Comparison of ENCODE assay signal across 11 cellular contexts in genomic region chr7:148712610-148713330, GRCh38. TPM values are rescaled to one million over a fixed set of nuclear protein-coding genes. Genes with fewer than 3 reads are reported as not detected.
DNase-seq lines count a peak whose midpoint lies in the region; ATAC-seq, FAIRE-seq and TF ChIP-seq lines count a peak whose summit lies in the region.
"Had no signal": no experiment of that assay in that cellular context is flagged by ENCODE, and none has a peak within 500 bp of the region (broad histone marks: within the 10 kb centered on the region; RNA-seq: fewer than 3 reads in every experiment).

No MANE protein-coding gene starts in this region.

- H3K36me3 ChIP-seq in right lobe of liver (no peaks in the 10 kb centered on the region), HepG2 (replicated peaks in 1 of 2; ENCODE audit: control insufficient read depth in 1 of 2, insufficient read depth in 2 of 2, low read length in 2 of 2) (no peaks in the 10 kb centered on the region; a peak in 1 of 5 replicates)
- no peaks in the 10 kb centered on the region for H3K36me3 ChIP-seq in effector memory CD4-positive, alpha-beta T cell (ENCODE audit: control insufficient read depth, insufficient read depth, low read length)
- H3K36me3 ChIP-seq: Peyer's patch had no signal

- H4K20me1 ChIP-seq in HepG2 (ENCODE audit: insufficient read depth, low read length), result peaks cover 19% of the 10 kb centered on the region

- TF ChIP-seq POLR2A in right lobe of liver (IDR thresholded peaks at IDR 0.05) (no peak), HepG2 (IDR thresholded peaks at IDR 0.05; ENCODE audit: insufficient read depth in 1 of 2, low read depth in 2 of 2, low read length in 2 of 2) (no peak)

- peaks cover 96% of the 10 kb centered on the region for H3K79me2 ChIP-seq in HepG2 (ENCODE audit: insufficient read depth, low read length)

- H3K27me3 ChIP-seq in right lobe of liver (no peaks in the 10 kb centered on the region), HepG2 (ENCODE audit: control insufficient read depth in 1 of 2, insufficient read depth in 2 of 2, low read length in 2 of 2) (no peaks in the 10 kb centered on the region; a peak in 1 of 5 replicates)
- no peaks in the 10 kb centered on the region for H3K27me3 ChIP-seq in effector memory CD4-positive, alpha-beta T cell (replicated peaks; ENCODE audit: control insufficient read depth, insufficient read depth, low read length, poor library complexity, severe bottlenecking)
- H3K27me3 ChIP-seq: BLaER1 treated with 17β-estradiol and CSF1 and Interleukin-3, amounts not matched to agents 10 nM and 100 nM; Peyer's patch had no signal

- TF ChIP-seq EP300 in HepG2 (IDR thresholded peaks at IDR 0.05; ENCODE audit: low read depth in 2 of 2, low read length in 2 of 2), result no peak
- no peak for TF ChIP-seq EP300 in HepG2 (CRISPR knock-in tag; IDR thresholded peaks at IDR 0.05; ENCODE audit: borderline replicate concordance)

- POLR2A ChIA-PET in HepG2 (lab: Yijun Ruan, JAX), result interaction anchor here (0.7 kb wide), 1 partner anchor 8 kb away, joined by 3 read pairs; no protein-coding TSS in a partner anchor
- POLR2A ChIA-PET in activated B cell treated with CpG ODN at 0.5 μM for 24 hours (lab: Charles Lee), result interaction anchor here (2.9 kb wide), 1 partner anchor 14 kb away, joined by 22 read pairs; the partner anchor contains the start of gene CUL1
- POLR2A ChIA-PET in activated CD8-positive, alpha-beta T cell treated with anti-CD3 and anti-CD28 coated beads for 36 hours (lab: Charles Lee), result no interaction called here

- H3K9me3 ChIP-seq in right lobe of liver (no peaks in the 10 kb centered on the region), HepG2 (ENCODE audit: low read length) (no peaks in the 10 kb centered on the region)
- H3K9me3 ChIP-seq in effector memory CD4-positive, alpha-beta T cell (ENCODE audit: control insufficient read depth, low read length), result no peaks in the 10 kb centered on the region
- H3K9me3 ChIP-seq: Peyer's patch had no signal

- no TSS peak for BruUV-seq in HepG2 (replicated peaks; lab: Mats Ljungman, UMichigan)

- H3K27ac ChIP-seq in right lobe of liver (no peak overlapping the region), HepG2 (ENCODE audit: extremely low read length, insufficient read depth, low read length) (no peak overlapping the region)
- no peak overlapping the region for H3K27ac ChIP-seq in effector memory CD4-positive, alpha-beta T cell (ENCODE audit: insufficient read depth, low read length, poor library complexity, severe bottlenecking)
- H3K27ac ChIP-seq: BLaER1 treated with 17β-estradiol and CSF1 and Interleukin-3, amounts not matched to agents 10 nM and 100 nM; Peyer's patch had no signal

- H3K9ac ChIP-seq in HepG2 (ENCODE audit: insufficient read depth, low read depth, low read length), result no peak overlapping the region
- H3K9ac ChIP-seq: BLaER1 treated with 17β-estradiol and CSF1 and Interleukin-3, amounts not matched to agents 10 nM and 100 nM had no signal

- TF ChIP-seq CTCF in right lobe of liver (IDR thresholded peaks at IDR 0.05), result no peak
- no peak for TF ChIP-seq CTCF in HepG2 (CRISPR knock-in tag; IDR thresholded peaks at IDR 0.05)
- TF ChIP-seq CTCF in activated B cell treated with CpG ODN at 0.5 μM for 24 hours (IDR thresholded peaks at IDR 0.05), result no peak
- TF ChIP-seq CTCF in activated CD8-positive, alpha-beta T cell treated with anti-CD3 and anti-CD28 coated beads for 36 hours (IDR thresholded peaks at IDR 0.05), result no peak

- 33% methylated on average over 6 of the region's 6 CpGs for WGBS in right lobe of liver (ENCODE audit: insufficient coverage, low coverage, low lambda C conversion rate, missing lambda C conversion rate)
- 93% methylated on average over 6 of the region's 6 CpGs for WGBS in HepG2 (ENCODE audit: low lambda C conversion rate)

- TF ChIP-seq RAD21 in HepG2 (CRISPR knock-in tag; IDR thresholded peaks at IDR 0.05), result no peak

- CTCF ChIA-PET in HepG2 (lab: Yijun Ruan, JAX; ENCODE audit: low intra/inter-chr PET ratio, low total read pairs), result no interaction called here
- CTCF ChIA-PET in activated B cell treated with CpG ODN at 0.5 μM for 24 hours (lab: Charles Lee), result interaction anchor here (1.6 kb wide), 1 partner anchor 8 kb away, joined by 4 read pairs; no protein-coding TSS in a partner anchor
- CTCF ChIA-PET in activated CD8-positive, alpha-beta T cell treated with anti-CD3 and anti-CD28 coated beads for 36 hours (lab: Charles Lee), result interaction anchor here (1.4 kb wide), 1 partner anchor 8 kb away, joined by 3 read pairs; no protein-coding TSS in a partner anchor

- H3K4me1 Mint-ChIP-seq in activated B cell treated with CpG ODN at 0.5 μM for 24 hours, result peaks cover 89% of the 10 kb centered on the region
- peaks cover 75% of the 10 kb centered on the region for H3K4me1 Mint-ChIP-seq in activated CD8-positive, alpha-beta T cell treated with anti-CD3 and anti-CD28 coated beads for 36 hours (ENCODE audit: low read depth)

- in situ Hi-C loops in HepG2 (cut with HindIII; ENCODE audit: extremely low pct_ligation_motif_present, low pct_unique_long_range_greater_than_20kb) (no loop called here), KBM-7 (cut with MboI; ENCODE audit: low pct_unique_long_range_greater_than_20kb, low sequenced_read_pairs) (no loop called here)

- H3K4me3 ChIP-seq in right lobe of liver (no peak overlapping the region), HepG2 (replicated peaks in 1 of 3; ENCODE audit: insufficient read depth in 1 of 3, low read depth in 2 of 3, low read length in 3 of 3) (no peak overlapping the region)
- H3K4me3 ChIP-seq in effector memory CD4-positive, alpha-beta T cell (ENCODE audit: insufficient read depth, low read depth, low read length, poor library complexity, severe bottlenecking), result no peak overlapping the region
- H3K4me3 ChIP-seq: BLaER1 treated with 17β-estradiol and CSF1 and Interleukin-3, amounts not matched to agents 10 nM and 100 nM; Peyer's patch had no signal

- H3K27me3 Mint-ChIP-seq in activated B cell treated with CpG ODN at 0.5 μM for 24 hours, result no peaks in the 10 kb centered on the region
- H3K27me3 Mint-ChIP-seq in activated CD8-positive, alpha-beta T cell treated with anti-CD3 and anti-CD28 coated beads for 36 hours, result no peaks in the 10 kb centered on the region

- H3K4me1 ChIP-seq in right lobe of liver, result peaks cover 0 to 19% (median 11%) of the 10 kb centered on the region in 4 donors
- H3K4me1 ChIP-seq in HepG2 (ENCODE audit: insufficient read depth, low read length), result peaks cover 19% of the 10 kb centered on the region
- peaks cover 6% of the 10 kb centered on the region for H3K4me1 ChIP-seq in effector memory CD4-positive, alpha-beta T cell (ENCODE audit: control insufficient read depth, insufficient read depth, low read length, poor library complexity, severe bottlenecking)

- peak overlapping the region; percentile 31 for H3K27ac Mint-ChIP-seq in activated B cell treated with CpG ODN at 0.5 μM for 24 hours
- no peak overlapping the region for H3K27ac Mint-ChIP-seq in activated CD8-positive, alpha-beta T cell treated with anti-CD3 and anti-CD28 coated beads for 36 hours

- no peak overlapping the region for H3K4me2 ChIP-seq in HepG2 (ENCODE audit: low read depth, low read length)

- H3K36me3 Mint-ChIP-seq in activated B cell treated with CpG ODN at 0.5 μM for 24 hours (ENCODE audit: low read depth), result peaks cover 12% of the 10 kb centered on the region
- H3K36me3 Mint-ChIP-seq in activated CD8-positive, alpha-beta T cell treated with anti-CD3 and anti-CD28 coated beads for 36 hours (ENCODE audit: low read depth), result peaks cover 24% of the 10 kb centered on the region

- ATAC-seq in right lobe of liver (peak; percentile 67 to 90 (median 74)), HepG2 (no peak), HG02885 (IDR thresholded peaks at IDR 0.05; ENCODE audit: poor library complexity, unreplicated experiment) (peak; percentile 53), activated B cell treated with CpG ODN at 0.5 μM for 24 hours (ENCODE audit: low read depth) (no peak)
- ATAC-seq in activated CD8-positive, alpha-beta T cell treated with anti-CD3 and anti-CD28 coated beads for 36 hours, result no peak

- H3K4me3 Mint-ChIP-seq in activated B cell treated with CpG ODN at 0.5 μM for 24 hours, result peak overlapping the region; percentile 15
- H3K4me3 Mint-ChIP-seq in activated CD8-positive, alpha-beta T cell treated with anti-CD3 and anti-CD28 coated beads for 36 hours, result no peak overlapping the region

- no peaks in the 10 kb centered on the region for H3K9me3 Mint-ChIP-seq in activated B cell treated with CpG ODN at 0.5 μM for 24 hours
- H3K9me3 Mint-ChIP-seq in activated CD8-positive, alpha-beta T cell treated with anti-CD3 and anti-CD28 coated beads for 36 hours, result no peaks in the 10 kb centered on the region

- no peak overlapping the region for H2AFZ ChIP-seq in HepG2 (ENCODE audit: low read length)

- DNase-seq in right lobe of liver (no peak), HepG2 (ENCODE audit: low spot score) (no peak), activated B cell treated with CpG ODN at 0.5 μM for 24 hours (no peak), KBM-7 (no peak), putamen (ENCODE audit: low spot score) (no peak)
- no peak for DNase-seq in activated CD8-positive, alpha-beta T cell treated with anti-CD3 and anti-CD28 coated beads for 36 hours
- no peak for DNase-seq in effector memory CD4-positive, alpha-beta T cell
- DNase-seq: activated CD4-positive, CD25-positive, alpha-beta regulatory T cell treated with anti-CD3 and anti-CD28 coated beads, Interleukin-2, amount 50 U/mL, for 72 hours; Peyer's patch had no signal

- intact Hi-C loops in right lobe of liver (cut with DNase I), result no loop called here
- intact Hi-C loops in HepG2 (cut with micrococcal nuclease; ENCODE audit: unreplicated experiment), result no loop called here
- intact Hi-C loops in activated B cell treated with CpG ODN at 0.5 μM for 24 hours (cut with micrococcal nuclease), result no loop called here
- intact Hi-C loops in activated CD8-positive, alpha-beta T cell treated with anti-CD3 and anti-CD28 coated beads for 36 hours (cut with micrococcal nuclease), result no loop called here

- FAIRE-seq in HepG2 (lab: Jason Lieb, UNC), result no peak

RNA-seq across cellular contexts. Expression of gene CUL1, which starts 14.1 kb away (rescaled TPM):
- total RNA-seq in right lobe of liver, result 10 to 100 TPM; 22.3 to 46.3 (median 30.8) TPM
- 45.9 and 80.4 TPM in 2 replicates for total RNA-seq in HepG2 (2016; rRNA removed; fragmentation: Illumina TruSeq; extraction: Trizol)
- total RNA-seq in HepG2 (2016; cell fraction: cytosol; rRNA removed; fragmentation: Illumina TruSeq; extraction: Trizol; ENCODE audit: low read depth), result 10.9 and 12.4 TPM in 2 replicates
- 46.4 and 78.8 TPM in 2 replicates for total RNA-seq in HepG2 (2016; cell fraction: insoluble cytoplasmic fraction; rRNA removed; fragmentation: Illumina TruSeq; extraction: Trizol)
- 32.7 and 35.8 TPM in 2 replicates for total RNA-seq in HepG2 (2016; cell fraction: membrane; rRNA removed; fragmentation: Illumina TruSeq; extraction: Trizol)
- 32.2 and 36.2 TPM in 2 replicates for total RNA-seq in HepG2 (2016; cell fraction: nucleus; rRNA removed; fragmentation: Illumina TruSeq; extraction: Trizol)
- 27.6 and 30.1 TPM in 2 replicates for polyA plus RNA-seq in HepG2 (2011; rRNA removed)
- 18.4 and 25.3 TPM in 2 replicates for polyA plus RNA-seq in HepG2 (2011; cell fraction: cytosol; rRNA removed)
- polyA plus RNA-seq in HepG2 (2011; cell fraction: nucleus; rRNA removed), result 13.1 and 15.9 TPM in 2 replicates
- polyA plus RNA-seq in HepG2 (2012), result 31.9 and 36.9 TPM in 2 replicates
- polyA plus RNA-seq in HepG2 (2016; cell fraction: cytosol; fragmentation: Illumina TruSeq; extraction: Trizol; ENCODE audit: low read depth), result 7.9 and 9.9 TPM in 2 replicates
- 82.8 and 83.4 TPM in 2 replicates for polyA plus RNA-seq in HepG2 (2016; cell fraction: insoluble cytoplasmic fraction; fragmentation: Illumina TruSeq; extraction: Trizol; ENCODE audit: low read depth)
- polyA plus RNA-seq in HepG2 (2016; cell fraction: membrane; fragmentation: Illumina TruSeq; extraction: Trizol; ENCODE audit: low read depth), result 20.2 and 22.6 TPM in 2 replicates
- 45.2 and 47.0 TPM in 2 replicates for polyA plus RNA-seq in HepG2 (2016; cell fraction: nucleus; fragmentation: Illumina TruSeq; extraction: Trizol; ENCODE audit: insufficient read depth, low read depth)
- polyA minus RNA-seq in HepG2 (2011; rRNA and poly(A)+ RNA removed; ENCODE audit: low replicate concordance), result 16.1 and 32.8 TPM in 2 replicates
- 22.8 and 24.1 TPM in 2 replicates for polyA minus RNA-seq in HepG2 (2011; cell fraction: cytosol; rRNA and poly(A)+ RNA removed)
- polyA minus RNA-seq in HepG2 (2011; cell fraction: nucleus; rRNA and poly(A)+ RNA removed), result 25.6 and 32.2 TPM in 2 replicates
- total RNA-seq in activated B cell treated with CpG ODN at 0.5 μM for 24 hours, result 56.9 and 57.4 TPM in 2 replicates
- 10 to 100 TPM; 60.6 to 61.2 TPM for total RNA-seq in activated CD8-positive, alpha-beta T cell treated with anti-CD3 and anti-CD28 coated beads for 36 hours

Comparison
In these comparisons a context has a peak if more than half of its experiments do, and no peak if none do; other contexts are left out.
1. ATAC-seq: peak in right lobe of liver (4 of 4) and HG02885 (single experiment); none in HepG2 (single experiment), activated B cell treated with CpG ODN at 0.5 μM for 24 hours (single experiment) and activated CD8-positive, alpha-beta T cell treated with anti-CD3 and anti-CD28 coated beads for 36 hours (single experiment).